ENCODE assay signal across 17 cellular contexts in genomic region chr17:1512351-1512750, GRCh38. TPM values are rescaled to one million over a fixed set of nuclear protein-coding genes. Genes with fewer than 3 reads are reported as not detected.
DNase-seq lines count a peak whose midpoint lies in the region; ATAC-seq and TF ChIP-seq lines count a peak whose summit lies in the region.
"Had no signal": no experiment of that assay in that cellular context is flagged by ENCODE, and none has a peak within 500 bp of the region (broad histone marks: within the 10 kb centered on the region; RNA-seq: fewer than 3 reads in every experiment).

No MANE protein-coding gene starts in this region.

- H3K9me3 ChIP-seq in RWPE2 (ENCODE audit: severe bottlenecking) (no peaks in the 10 kb centered on the region), colonic mucosa (no peaks in the 10 kb centered on the region), lung (ENCODE audit: control insufficient read depth in 2 of 2, insufficient read depth in 1 of 2, low read length in 1 of 2) (no peaks in the 10 kb centered on the region), stomach (no peaks in the 10 kb centered on the region)

- intact Hi-C loops in colonic mucosa (cut with DNase I) (loop anchor here (10.0 kb wide), 1 partner anchor 238 kb away; the partner anchor contains the start of genes BHLHA9 and TRARG1), stomach (cut with DNase I; ENCODE audit: low total_unique reads) (loop anchor here (10.0 kb wide), 1 partner anchor 148 kb away; no protein-coding TSS in a partner anchor)

- no peak for TF ChIP-seq POLR2A in stomach (IDR thresholded peaks at IDR 0.05)

- no peak for TF ChIP-seq EP300 in stomach (IDR thresholded peaks at IDR 0.05)

- H3K27me3 ChIP-seq in RWPE2 (ENCODE audit: insufficient read depth, poor library complexity, severe bottlenecking) (no peaks in the 10 kb centered on the region), colonic mucosa (no peaks in the 10 kb centered on the region), lung (ENCODE audit: control insufficient read depth, insufficient read depth) (no peaks in the 10 kb centered on the region), stomach (no peaks in the 10 kb centered on the region)

- peak overlapping the region; percentile 53 for H3K27ac ChIP-seq in RWPE2 (ENCODE audit: poor library complexity, severe bottlenecking)
- peak overlapping the region; percentile 91 for H3K27ac ChIP-seq in colonic mucosa
- peak overlapping the region; percentile 81 for H3K27ac ChIP-seq in lung (ENCODE audit: low read depth in 1 of 2, low read length in 1 of 2)
- peak overlapping the region; percentile 75 to 97 (median 79) for H3K27ac ChIP-seq in stomach

- TF ChIP-seq CTCF in RWPE2 (IDR thresholded peaks at IDR 0.05; ENCODE audit: poor library complexity, severe bottlenecking) (no peak), colonic mucosa (IDR thresholded peaks at IDR 0.05) (no peak), lung (IDR thresholded peaks at IDR 0.05; ENCODE audit: control extremely low read depth, extremely low read depth) (no peak), stomach (IDR thresholded peaks at IDR 0.05) (no peak)

- H3K4me1 ChIP-seq in RWPE2 (ENCODE audit: insufficient read depth, poor library complexity, severe bottlenecking) (peaks cover 14% of the 10 kb centered on the region), colonic mucosa (peaks cover 33% of the 10 kb centered on the region), lung (ENCODE audit: control insufficient read depth in 2 of 2, insufficient read depth in 2 of 2, low read length in 2 of 2) (peaks cover 15 to 21% of the 10 kb centered on the region in 2 donors), stomach (peaks cover 34 to 72% (median 65%) of the 10 kb centered on the region in 4 donors)

- H3K9ac ChIP-seq in colonic mucosa (ENCODE audit: low read depth in 2 of 2, low read length in 2 of 2): peak overlapping the region in 1 of 2 donors; percentile 78

- ATAC-seq in RWPE2 (ENCODE audit: low read depth): no peak
- ATAC-seq in lung (ENCODE audit: insufficient read depth, low FRiP score): no peak
- ATAC-seq in GM21786 (IDR thresholded peaks at IDR 0.05; ENCODE audit: unreplicated experiment): no peak
- ATAC-seq: T-helper 17 cell had no signal

- H3K4me3 ChIP-seq in RWPE2 (ENCODE audit: severe bottlenecking) (no peak overlapping the region), colonic mucosa (no peak overlapping the region), lung (no peak overlapping the region), stomach (no peak overlapping the region)

- 76 to 83% methylated on average over 2 of the region's 2 CpGs for WGBS in lung, 2 donors
- 57 to 72% (median 64%) methylated on average over 2 of the region's 2 CpGs for WGBS in stomach, 5 donors

- DNase-seq in RWPE2 (ENCODE audit: low spot score) (no peak), colonic mucosa (no peak), lung (ENCODE audit: low spot score) (no peak), stomach (no peak), HPDE6-E6E7 (ENCODE audit: extremely low spot score) (no peak), D341Med (ENCODE audit: low spot score) (no peak), foreskin melanocyte (no peak)
- DNase-seq: activated CD4-positive, CD25-positive, alpha-beta regulatory T cell treated with anti-CD3 and anti-CD28 coated beads, Interleukin-2, amount 50 U/mL, for 72 hours; activated CD8-positive, alpha-beta memory T cell treated with anti-CD3 and anti-CD28 coated beads, Interleukin-2, amount 50 U/mL, for 48 hours; activated naive CD8-positive, alpha-beta T cell treated with anti-CD3 and anti-CD28 coated beads, Interleukin-2, amount 10 ng/mL, durations not matched to agents 7 days and 5 days; immature natural killer cell; MM.1S; NCI-H2081 treated with DMSO at 0.1 percent for 48 hours; retina; stimulated activated naive CD4-positive, alpha-beta T cell treated with Interleukin-2 at 50 U/mL for 16 hours; T-helper 17 cell had no signal

- H3K36me3 ChIP-seq in RWPE2 (ENCODE audit: low read depth): no peaks in the 10 kb centered on the region
- no peaks in the 10 kb centered on the region for H3K36me3 ChIP-seq in colonic mucosa
- peaks cover 3 to 23% of the 10 kb centered on the region in 2 donors for H3K36me3 ChIP-seq in lung (ENCODE audit: control insufficient read depth in 2 of 2, insufficient read depth in 2 of 2, low read length in 2 of 2)
- peaks cover 31 to 55% (median 49%) of the 10 kb centered on the region in 4 donors for H3K36me3 ChIP-seq in stomach

RNA-seq across cellular contexts. Expression of gene INPP5K, which starts 4.1 kb away (rescaled TPM):
- 10 to 100 TPM; 27.6 to 35.5 TPM for total RNA-seq in colonic mucosa
- 10 to 100 TPM; 46.5 to 76.7 TPM for total RNA-seq in lung
- 10 to 100 TPM; 33.6 to 35.5 TPM for polyA plus RNA-seq in lung
- 10 to 100 TPM; 38.0 to 97.6 (median 93.4) TPM for total RNA-seq in stomach
- polyA plus RNA-seq in stomach: 10 to 100 TPM; 22.9 to 27.1 (median 26.6) TPM

RNA-seq across cellular contexts. Expression of gene MYO1C, which starts 19.9 kb away (rescaled TPM):
- total RNA-seq in colonic mucosa (100 to 1,000 TPM; 280 to 315 TPM), lung (100 to 1,000 TPM; 101 to 237 TPM), stomach (100 to 1,000 TPM in 3 of 5 donors, 10 to 100 TPM in 2; 74.2 to 158 (median 107) TPM)
- polyA plus RNA-seq in lung (10 to 100 TPM; 73.4 to 78.5 TPM), stomach (10 to 100 TPM; 45.2 to 61.3 (median 54.4) TPM)

RNA-seq across cellular contexts. Expression of gene PITPNA, which starts 50.2 kb away (rescaled TPM):
- total RNA-seq in colonic mucosa (10 to 100 TPM; 77.8 to 83.2 TPM), lung (10 to 100 TPM; 43.9 to 89.7 TPM), stomach (10 to 100 TPM; 12.1 to 61.7 (median 23.9) TPM)
- polyA plus RNA-seq in lung (10 to 100 TPM; 21.5 to 48.9 TPM), stomach (10 to 100 TPM; 19.5 to 27.0 (median 21.8) TPM)

RNA-seq across cellular contexts. Expression of gene CRK, which starts 56.3 kb away (rescaled TPM):
- total RNA-seq in colonic mucosa (10 to 100 TPM; 74.5 to 82.0 TPM), lung (10 to 100 TPM; 62.4 to 67.5 TPM), stomach (10 to 100 TPM; 18.2 to 87.5 (median 53.5) TPM)
- polyA plus RNA-seq in lung (10 to 100 TPM; 29.3 to 36.6 TPM), stomach (10 to 100 TPM; 18.0 to 40.5 (median 32.9) TPM)
